Comparison of ENCODE assay signal across 17 cellular contexts in genomic region chr4:152515678-152516077, GRCh38. TPM values are rescaled to one million over a fixed set of nuclear protein-coding genes. Genes with fewer than 3 reads are reported as not detected.
DNase-seq lines count a peak whose midpoint lies in the region; ATAC-seq, FAIRE-seq and TF ChIP-seq lines count a peak whose summit lies in the region.
"Had no signal": no experiment of that assay in that cellular context is flagged by ENCODE, and none has a peak within 500 bp of the region (broad histone marks: within the 10 kb centered on the region; RNA-seq: fewer than 3 reads in every experiment).

No MANE protein-coding gene starts in this region.

- H3K27me3 ChIP-seq in PC-3 (ENCODE audit: low read length) = no peaks in the 10 kb centered on the region
- H3K27me3 ChIP-seq in endothelial cell of umbilical vein (ENCODE audit: control insufficient read depth in 2 of 2, insufficient read depth in 2 of 2, low read length in 2 of 2) = no peaks in the 10 kb centered on the region
- no peaks in the 10 kb centered on the region for H3K27me3 ChIP-seq in osteoblast (ENCODE audit: insufficient read depth, low read length)
- H3K27me3 ChIP-seq: esophagus squamous epithelium, neural progenitor cell, thyroid gland had no signal

- H4K20me1 ChIP-seq in PC-3 (ENCODE audit: low read length) (0 out of 2 replicates have a peak, but pooled peaks cover 4% of the 10 kb centered on the region), endothelial cell of umbilical vein (replicated peaks; ENCODE audit: control insufficient read depth, extremely low read depth, insufficient read depth, low read length) (no peaks in the 10 kb centered on the region), osteoblast (ENCODE audit: insufficient read depth, low read length) (peaks cover 8% of the 10 kb centered on the region)

- BruUV-seq in PC-3 (replicated peaks; lab: Mats Ljungman, UMichigan) (no TSS peak), endothelial cell of umbilical vein (replicated peaks; lab: Mats Ljungman, UMichigan) (no TSS peak)

- H3K27ac ChIP-seq in PC-3 (ENCODE audit: low read length) (peak overlapping the region; percentile 34; the same call in 1 of the 2 replicates), endothelial cell of umbilical vein (ENCODE audit: insufficient read depth, low read depth, low read length) (no peak overlapping the region), osteoblast (ENCODE audit: low read depth, low read length) (peak overlapping the region; percentile 56)
- H3K27ac ChIP-seq: esophagus squamous epithelium, neural progenitor cell, thyroid gland had no signal

- TF ChIP-seq POLR2A in endothelial cell of umbilical vein (IDR thresholded peaks at IDR 0.05; ENCODE audit: low read depth, low read length) = no peak

- no peak for FAIRE-seq in endothelial cell of umbilical vein (lab: Jason Lieb, UNC)
- FAIRE-seq: HepG2 had no signal

- dilution Hi-C loops in endothelial cell of umbilical vein (cut with MboI; ENCODE audit: extremely low pct_ligation_motif_present, low sequenced_read_pairs) = no loop called here

- DNase-seq in GM03348 (ENCODE audit: low spot score) (peak; percentile 74), PC-3 (peak; percentile 53), endothelial cell of umbilical vein (ENCODE audit: low read depth, low spot score) (no peak), osteoblast (ENCODE audit: insufficient read length, low spot score, missing footprints) (peak; percentile 88), HK-2 (ENCODE audit: unreplicated experiment) (no peak)
- DNase-seq: activated CD4-positive, alpha-beta T cell treated with anti-CD3 and anti-CD28 coated beads, Interleukin-2, amount 10 ng/mL, durations not matched to agents 24 days and 14 days; Calu3; esophagus squamous epithelium; GOT3; left cardiac atrium; NCI-H187 treated with DMSO at 0.1 percent for 48 hours; thyroid gland had no signal

- H3K79me2 ChIP-seq in PC-3 (ENCODE audit: low read length) = peaks cover 86% of the 10 kb centered on the region
- peaks cover 56% of the 10 kb centered on the region for H3K79me2 ChIP-seq in endothelial cell of umbilical vein (ENCODE audit: control insufficient read depth, insufficient read depth, low read length)
- peaks cover 45% of the 10 kb centered on the region for H3K79me2 ChIP-seq in osteoblast (ENCODE audit: insufficient read depth, low read length)

- peak overlapping the region; percentile 28 for H3K4me2 ChIP-seq in PC-3 (ENCODE audit: low read length)
- no peak overlapping the region for H3K4me2 ChIP-seq in endothelial cell of umbilical vein (ENCODE audit: insufficient read depth, low read length)
- H3K4me2 ChIP-seq in osteoblast (ENCODE audit: insufficient read depth, low read length) = peak overlapping the region; percentile 61

- ATAC-seq in PC-3 (peak; percentile 61), HG02610 (IDR thresholded peaks at IDR 0.05; ENCODE audit: unreplicated experiment) (no peak), HG02870 (IDR thresholded peaks at IDR 0.05; ENCODE audit: unreplicated experiment) (no peak), HG02798 (IDR thresholded peaks at IDR 0.05; ENCODE audit: poor library complexity, unreplicated experiment) (no peak)
- ATAC-seq: HepG2, left cardiac atrium had no signal

- H3K9ac ChIP-seq in PC-3 (ENCODE audit: low read length) = no peak overlapping the region
- H3K9ac ChIP-seq in endothelial cell of umbilical vein (replicated peaks; ENCODE audit: extremely low read depth, insufficient read depth, low read length) = no peak overlapping the region
- H3K9ac ChIP-seq: neural progenitor cell had no signal

- intact Hi-C loops in PC-3 (cut with micrococcal nuclease) = no loop called here
- intact Hi-C loops in endothelial cell of umbilical vein (cut with micrococcal nuclease) = no loop called here

- H3K9me1 ChIP-seq in endothelial cell of umbilical vein (replicated peaks; ENCODE audit: control insufficient read depth, extremely low read depth, insufficient read depth, low read length) = no peaks in the 10 kb centered on the region

- TF ChIP-seq CTCF in PC-3 (conservative IDR thresholded peaks at IDR 0.05; ENCODE audit: low read depth, low read length) (no peak), endothelial cell of umbilical vein (IDR thresholded peaks at IDR 0.05; ENCODE audit: extremely low read depth in 1 of 2, insufficient read depth in 1 of 2, low read depth in 1 of 2, low read length in 2 of 2) (no peak), osteoblast (IDR thresholded peaks at IDR 0.05; ENCODE audit: extremely low read depth, low read depth, low read length) (no peak)

- POLR2A ChIA-PET in PC-3 (lab: Charles Lee; ENCODE audit: unreplicated experiment) (interaction anchor here (0.8 kb wide), 1 partner anchor 21 kb away, joined by 3 read pairs; no protein-coding TSS in a partner anchor), endothelial cell of umbilical vein (lab: Charles Lee) (interaction anchor here (0.7 to 1.4 kb wide), 2 partner anchors 15 to 21 kb away, joined by 4 read pairs; partner anchors contain the start of gene FBXW7)

- CTCF ChIA-PET in PC-3 (lab: Charles Lee) = no interaction called here
- CTCF ChIA-PET in endothelial cell of umbilical vein (lab: Charles Lee) = interaction anchor here (1.4 to 4.5 kb wide), 3 partner anchors 10 to 14 kb away, joined by 3 to 40 read pairs (median 4); no protein-coding TSS in a partner anchor

- H3K9me3 ChIP-seq in PC-3 (ENCODE audit: low read length) (no peaks in the 10 kb centered on the region), endothelial cell of umbilical vein (replicated peaks; ENCODE audit: control insufficient read depth, insufficient read depth, low read length) (no peaks in the 10 kb centered on the region), osteoblast (ENCODE audit: low read depth, low read length) (no peaks in the 10 kb centered on the region)
- H3K9me3 ChIP-seq: esophagus squamous epithelium, thyroid gland had no signal

- H3K36me3 ChIP-seq in PC-3 (ENCODE audit: low read depth, low read length) = no peaks in the 10 kb centered on the region
- no peaks in the 10 kb centered on the region for H3K36me3 ChIP-seq in endothelial cell of umbilical vein (ENCODE audit: control insufficient read depth in 2 of 2, extremely low read depth in 1 of 2, insufficient read depth in 2 of 2, low read length in 2 of 2)
- H3K36me3 ChIP-seq in osteoblast (ENCODE audit: insufficient read depth, low read length) = no peaks in the 10 kb centered on the region
- H3K36me3 ChIP-seq: esophagus squamous epithelium, neural progenitor cell, thyroid gland had no signal

- H3F3A ChIP-seq in PC-3 (ENCODE audit: low read length, unreplicated experiment) = no peaks in the 10 kb centered on the region

- H2AFZ ChIP-seq in PC-3 (ENCODE audit: low read length) (no peak overlapping the region), endothelial cell of umbilical vein (ENCODE audit: low read depth, low read length) (no peak overlapping the region), osteoblast (ENCODE audit: low read length) (no peak overlapping the region)
- H2AFZ ChIP-seq: neural progenitor cell had no signal

- no peaks in the 10 kb centered on the region for H3K9me2 ChIP-seq in PC-3 (replicated peaks; ENCODE audit: low read length)

- peaks cover 14% of the 10 kb centered on the region for H3K4me1 ChIP-seq in PC-3 (ENCODE audit: insufficient read depth, low read length)
- peaks cover 22% of the 10 kb centered on the region for H3K4me1 ChIP-seq in endothelial cell of umbilical vein (ENCODE audit: control insufficient read depth, extremely low read depth, insufficient read depth, low read length)
- peaks cover 16% of the 10 kb centered on the region for H3K4me1 ChIP-seq in osteoblast (ENCODE audit: insufficient read depth, low read length)
- H3K4me1 ChIP-seq: thyroid gland had no signal

- H3K4me3 ChIP-seq in PC-3 (ENCODE audit: low read length) = no peak overlapping the region
- no peak overlapping the region for H3K4me3 ChIP-seq in endothelial cell of umbilical vein (replicated peaks in 1 of 3; ENCODE audit: insufficient read depth in 1 of 3, low read depth in 1 of 3, low read length in 3 of 3)
- H3K4me3 ChIP-seq in osteoblast (ENCODE audit: insufficient read depth, low read length) = no peak overlapping the region
- H3K4me3 ChIP-seq: esophagus squamous epithelium, neural progenitor cell, thyroid gland had no signal

TF ChIP-seq in endothelial cell of umbilical vein, 7 proteins besides CTCF, POLR2A, EP300 and RAD21:
- TF ChIP-seq MAX (IDR thresholded peaks at IDR 0.05; ENCODE audit: insufficient read depth, insufficient read length) = no peak
- TF ChIP-seq POLR2AphosphoS5 (IDR thresholded peaks at IDR 0.05; ENCODE audit: insufficient read depth, low read depth, low read length) = no peak
- no peak for TF ChIP-seq EZH2 (IDR thresholded peaks at IDR 0.05; ENCODE audit: borderline replicate concordance, low read depth, low read length, severe bottlenecking)
- TF ChIP-seq FOS (IDR thresholded peaks at IDR 0.05; ENCODE audit: borderline replicate concordance, insufficient read depth, low read length) = peak; percentile 28
- TF ChIP-seq MYC (IDR thresholded peaks at IDR 0.05; ENCODE audit: low read depth, low read length) = no peak
- peak; percentile 4 for TF ChIP-seq GATA2 (IDR thresholded peaks at IDR 0.05; ENCODE audit: insufficient read depth, insufficient read length, low read depth, low read length)

RNA-seq across cellular contexts. Expression of gene FBXW7, which starts 20.2 kb away (rescaled TPM):
- total RNA-seq in PC-3 (2014; rRNA removed) (17.4 and 24.3 TPM in 2 replicates), endothelial cell of umbilical vein (27.9 and 28.1 TPM in 2 replicates), osteoblast (74.9 and 76.3 TPM in 2 replicates)
- polyA plus RNA-seq in endothelial cell of umbilical vein = 5.1 and 7.0 TPM in 2 replicates
- polyA plus RNA-seq in endothelial cell of umbilical vein (2011; cell fraction: cytosol; rRNA removed) = 7.0 and 7.7 TPM in 2 replicates
- polyA plus RNA-seq in endothelial cell of umbilical vein (2011; cell fraction: nucleus; rRNA removed) = 44.1 and 57.3 TPM in 2 replicates
- polyA plus RNA-seq in endothelial cell of umbilical vein (2012) = 12.7 and 15.2 TPM in 2 replicates
- polyA minus RNA-seq in endothelial cell of umbilical vein = 27.1 and 37.7 TPM in 2 replicates
- polyA minus RNA-seq in endothelial cell of umbilical vein (2011; cell fraction: cytosol; rRNA and poly(A)+ RNA removed) = 9.4 TPM
- 68.6 and 81.3 TPM in 2 replicates for polyA minus RNA-seq in endothelial cell of umbilical vein (2011; cell fraction: nucleus; rRNA and poly(A)+ RNA removed)

Comparison
In these comparisons a context has a peak if more than half of its experiments do, and no peak if none do; other contexts are left out.
1. DNase-seq: peak in GM03348 (single experiment), PC-3 (single experiment) and osteoblast (single experiment); none in endothelial cell of umbilical vein (single experiment) and HK-2 (single experiment).